Comparison of ENCODE assay signal across 17 cellular contexts in genomic region chr10:78755877-78756455, GRCh38.
DNase-seq lines count a peak whose midpoint lies in the region; ATAC-seq and TF ChIP-seq lines count a peak whose summit lies in the region.
"Had no signal": no experiment of that assay in that cellular context is flagged by ENCODE, and none has a peak within 500 bp of the region (broad histone marks: within the 10 kb centered on the region; RNA-seq: fewer than 3 reads in every experiment).

No MANE protein-coding gene starts in this region.

- no peaks in the 10 kb centered on the region for H3K9me3 ChIP-seq in subcutaneous abdominal adipose tissue (ENCODE audit: control insufficient read depth in 5 of 5, low read length in 5 of 5)
- no peaks in the 10 kb centered on the region for H3K9me3 ChIP-seq in H9 (ENCODE audit: control insufficient read depth, low read depth, low read length)
- H3K9me3 ChIP-seq: ascending aorta, mucosa of descending colon, ovary had no signal

- H3K4me1 ChIP-seq in subcutaneous abdominal adipose tissue (ENCODE audit: control insufficient read depth in 5 of 5, insufficient read depth in 5 of 5, low read length in 5 of 5), result peaks cover 0 to 24% (median 17%) of the 10 kb centered on the region in 5 donors
- no peaks in the 10 kb centered on the region for H3K4me1 ChIP-seq in H9 (ENCODE audit: insufficient read depth, low read length)

- no CpG with 5 or more reads among the region's 3 CpGs for WGBS in H9 (ENCODE audit: extremely low coverage, insufficient read length, low lambda C conversion rate)

- no peak overlapping the region for H2BK20ac ChIP-seq in H9 (ENCODE audit: low read depth, low read length, poor library complexity, severe bottlenecking)

- no peaks in the 10 kb centered on the region for H3K23me2 ChIP-seq in H9 (ENCODE audit: insufficient read length, low read depth, low read length, poor library complexity, severe bottlenecking)

- no peaks in the 10 kb centered on the region for H4K20me1 ChIP-seq in H9 (ENCODE audit: control insufficient read depth, insufficient read depth, insufficient read length)

- H3K4ac ChIP-seq in H9 (ENCODE audit: low read depth, low read length), result no peak overlapping the region

- no peak overlapping the region for H3K18ac ChIP-seq in H9 (ENCODE audit: insufficient read length, low read depth, low read length)

- TF ChIP-seq CTCF in HFFc6 (IDR thresholded peaks at IDR 0.05) (no peak), mesothelial cell of epicardium (IDR thresholded peaks at IDR 0.05; ENCODE audit: unreplicated experiment) (no peak), H9 (conservative IDR thresholded peaks at IDR 0.05) (no peak)

- no peak overlapping the region for H3K56ac ChIP-seq in H9 (ENCODE audit: insufficient read length, low read depth, low read length)

- POLR2A ChIA-PET in activated CD8-positive, alpha-beta T cell treated with anti-CD3 and anti-CD28 coated beads, Interleukin-2, amount 10 ng/mL, durations not matched to agents 7 days and 5 days (lab: Charles Lee), result no interaction called here

- no peak overlapping the region for H2AFZ ChIP-seq in H9 (ENCODE audit: low read length)

- no peaks in the 10 kb centered on the region for H3K79me1 ChIP-seq in H9 (ENCODE audit: insufficient read depth, low read depth, low read length, poor library complexity, severe bottlenecking)

- no peak overlapping the region for H3K4me2 ChIP-seq in H9 (ENCODE audit: insufficient read depth, insufficient read length, low read length)

- H3K9ac ChIP-seq in subcutaneous abdominal adipose tissue (ENCODE audit: low read length in 5 of 5), result no peak overlapping the region
- H3K9ac ChIP-seq in H9 (ENCODE audit: extremely low read depth, insufficient read length, low read length), result no peak overlapping the region

- H3K9me3 Mint-ChIP-seq in HFFc6, result no peaks in the 10 kb centered on the region
- H3K9me3 Mint-ChIP-seq in activated T-helper 1 cell treated with anti-CD3 and anti-CD28 coated beads, Interleukin-12 subunit alpha, Interleukin-12 subunit beta, Interleukin-2, Interleukin-4 antibody, amounts not matched to agents 30 ng/mL and 10 ng/mL and 1 ng/mL, durations not matched to agents 14 hours and 24 hours and 36 hours, result no peaks in the 10 kb centered on the region
- no peaks in the 10 kb centered on the region for H3K9me3 Mint-ChIP-seq in mesothelial cell of epicardium
- no peaks in the 10 kb centered on the region for H3K9me3 Mint-ChIP-seq in H9
- H3K9me3 Mint-ChIP-seq in activated CD8-positive, alpha-beta T cell treated with anti-CD3 and anti-CD28 coated beads, Interleukin-2, amount 10 ng/mL, durations not matched to agents 7 days and 5 days (ENCODE audit: insufficient read depth), result no peaks in the 10 kb centered on the region

- DNase-seq in HFFc6 (no peak), mesothelial cell of epicardium (ENCODE audit: low spot score in 2 of 2, unreplicated experiment in 2 of 2) (no peak), H9 (no peak), SW480 (ENCODE audit: low spot score) (no peak)
- no peak for DNase-seq in activated T-helper 1 cell treated with anti-CD3 and anti-CD28 coated beads, Interleukin-12 subunit alpha, Interleukin-12 subunit beta, Interleukin-2, Interleukin-4 antibody, amounts not matched to agents 30 ng/mL and 10 ng/mL and 1 ng/mL, durations not matched to agents 14 hours and 24 hours and 36 hours (ENCODE audit: low spot score)
- DNase-seq in activated CD8-positive, alpha-beta T cell treated with anti-CD3 and anti-CD28 coated beads, Interleukin-2, amount 10 ng/mL, durations not matched to agents 7 days and 5 days, result no peak
- DNase-seq: activated CD4-positive, alpha-beta T cell treated with anti-CD3 and anti-CD28 coated beads, Interleukin-2, amount 50 U/mL, for 1 hour; activated naive CD4-positive, alpha-beta T cell treated with Interleukin-2 at 50 U/mL for 16 hours; DMS 273 treated with DMSO at 0.1 percent for 48 hours; NCI-H1694 had no signal

- no peak overlapping the region for H3K4me3 Mint-ChIP-seq in HFFc6
- H3K4me3 Mint-ChIP-seq in activated T-helper 1 cell treated with anti-CD3 and anti-CD28 coated beads, Interleukin-12 subunit alpha, Interleukin-12 subunit beta, Interleukin-2, Interleukin-4 antibody, amounts not matched to agents 30 ng/mL and 10 ng/mL and 1 ng/mL, durations not matched to agents 14 hours and 24 hours and 36 hours, result no peak overlapping the region
- H3K4me3 Mint-ChIP-seq in mesothelial cell of epicardium, result no peak overlapping the region
- no peak overlapping the region for H3K4me3 Mint-ChIP-seq in H9
- H3K4me3 Mint-ChIP-seq in activated CD8-positive, alpha-beta T cell treated with anti-CD3 and anti-CD28 coated beads, Interleukin-2, amount 10 ng/mL, durations not matched to agents 7 days and 5 days, result no peak overlapping the region

- H4K91ac ChIP-seq in H9 (ENCODE audit: insufficient read length, low read depth, low read length), result no peak overlapping the region

- H3K36me3 Mint-ChIP-seq in HFFc6 (ENCODE audit: low read depth) (no peaks in the 10 kb centered on the region), mesothelial cell of epicardium (no peaks in the 10 kb centered on the region), H9 (ENCODE audit: insufficient read depth in 1 of 3, low read depth in 3 of 3) (no peaks in the 10 kb centered on the region)
- no peaks in the 10 kb centered on the region for H3K36me3 Mint-ChIP-seq in activated T-helper 1 cell treated with anti-CD3 and anti-CD28 coated beads, Interleukin-12 subunit alpha, Interleukin-12 subunit beta, Interleukin-2, Interleukin-4 antibody, amounts not matched to agents 30 ng/mL and 10 ng/mL and 1 ng/mL, durations not matched to agents 14 hours and 24 hours and 36 hours (ENCODE audit: low read depth)
- no peaks in the 10 kb centered on the region for H3K36me3 Mint-ChIP-seq in activated CD8-positive, alpha-beta T cell treated with anti-CD3 and anti-CD28 coated beads, Interleukin-2, amount 10 ng/mL, durations not matched to agents 7 days and 5 days (ENCODE audit: low read depth)

- H4K5ac ChIP-seq in H9 (ENCODE audit: insufficient read length, low read depth, low read length), result no peak overlapping the region

- no peak overlapping the region for H2BK12ac ChIP-seq in H9 (ENCODE audit: insufficient read length, low read depth, low read length)

- no peak overlapping the region for H2BK5ac ChIP-seq in H9 (ENCODE audit: insufficient read length, low read length)

- no peak overlapping the region for H3T11ph ChIP-seq in H9 (ENCODE audit: low read length)

- H3K36me3 ChIP-seq in subcutaneous abdominal adipose tissue (ENCODE audit: control insufficient read depth in 5 of 5, insufficient read depth in 5 of 5, low read length in 5 of 5), result no peaks in the 10 kb centered on the region
- H3K36me3 ChIP-seq: ascending aorta, ovary had no signal

- CTCF ChIA-PET in activated CD8-positive, alpha-beta T cell treated with anti-CD3 and anti-CD28 coated beads, Interleukin-2, amount 10 ng/mL, durations not matched to agents 7 days and 5 days (lab: Charles Lee), result interaction anchor here (0.7 to 0.9 kb wide), 2 partner anchors 13 to 439 kb away, joined by 3 read pairs; no protein-coding TSS in a partner anchor

- H2BK120ac ChIP-seq in H9 (ENCODE audit: low read depth, low read length, poor library complexity, severe bottlenecking), result no peak overlapping the region

- peak overlapping the region; percentile 93; the same call in 1 of the 2 replicates for H3K27ac Mint-ChIP-seq in HFFc6
- H3K27ac Mint-ChIP-seq in activated T-helper 1 cell treated with anti-CD3 and anti-CD28 coated beads, Interleukin-12 subunit alpha, Interleukin-12 subunit beta, Interleukin-2, Interleukin-4 antibody, amounts not matched to agents 30 ng/mL and 10 ng/mL and 1 ng/mL, durations not matched to agents 14 hours and 24 hours and 36 hours, result peak overlapping the region; percentile 6
- H3K27ac Mint-ChIP-seq in mesothelial cell of epicardium, result peak overlapping the region; percentile 89
- H3K27ac Mint-ChIP-seq in H9, result peak overlapping the region in 1 of 3 experiments; percentile 27; a peak in 1 of 7 replicates
- no peak overlapping the region for H3K27ac Mint-ChIP-seq in activated CD8-positive, alpha-beta T cell treated with anti-CD3 and anti-CD28 coated beads, Interleukin-2, amount 10 ng/mL, durations not matched to agents 7 days and 5 days

- no peaks in the 10 kb centered on the region for H3K79me2 ChIP-seq in H9 (ENCODE audit: insufficient read depth, low read length)

- H3K27ac ChIP-seq in subcutaneous abdominal adipose tissue (ENCODE audit: low read depth, low read length) (peak overlapping the region; percentile 14), H9 (ENCODE audit: insufficient read length, low read depth, low read length) (no peak overlapping the region)
- H3K27ac ChIP-seq: foreskin keratinocyte, ovary had no signal

- ATAC-seq in HG03280 (IDR thresholded peaks at IDR 0.05; ENCODE audit: unreplicated experiment), result no peak
- ATAC-seq in activated CD8-positive, alpha-beta T cell treated with anti-CD3 and anti-CD28 coated beads, Interleukin-2, amount 10 ng/mL, durations not matched to agents 7 days and 5 days, result no peak

- H3K14ac ChIP-seq in H9 (ENCODE audit: insufficient read depth, low read length), result no peak overlapping the region

- no peak overlapping the region for H2BK15ac ChIP-seq in H9 (ENCODE audit: low read depth, low read length)

- H3K27me3 ChIP-seq in subcutaneous abdominal adipose tissue (ENCODE audit: control insufficient read depth in 5 of 5, insufficient read depth in 4 of 5, low read length in 5 of 5) (peaks cover 0 to 13% (median 4%) of the 10 kb centered on the region in 5 donors), H9 (ENCODE audit: insufficient read depth, low read length) (no peaks in the 10 kb centered on the region; the same call in 1 of the 2 replicates)
- H3K27me3 ChIP-seq: ascending aorta, ovary had no signal

- intact Hi-C loops in activated T-helper 1 cell treated with anti-CD3 and anti-CD28 coated beads, Interleukin-12 subunit alpha, Interleukin-12 subunit beta, Interleukin-2, Interleukin-4 antibody, amounts not matched to agents 30 ng/mL and 10 ng/mL and 1 ng/mL, durations not matched to agents 14 hours and 24 hours and 36 hours (cut with micrococcal nuclease), result no loop called here

- no peak overlapping the region for H3K4me3 ChIP-seq in subcutaneous abdominal adipose tissue (ENCODE audit: low read depth in 1 of 5, low read length in 5 of 5)
- H3K4me3 ChIP-seq: ascending aorta, coronary artery, mucosa of descending colon, ovary had no signal

- H3K27me3 Mint-ChIP-seq in HFFc6 (ENCODE audit: insufficient read depth), result peaks cover 22% of the 10 kb centered on the region
- peaks cover 6% of the 10 kb centered on the region for H3K27me3 Mint-ChIP-seq in activated T-helper 1 cell treated with anti-CD3 and anti-CD28 coated beads, Interleukin-12 subunit alpha, Interleukin-12 subunit beta, Interleukin-2, Interleukin-4 antibody, amounts not matched to agents 30 ng/mL and 10 ng/mL and 1 ng/mL, durations not matched to agents 14 hours and 24 hours and 36 hours (ENCODE audit: insufficient read depth)
- no peaks in the 10 kb centered on the region for H3K27me3 Mint-ChIP-seq in mesothelial cell of epicardium (ENCODE audit: low read depth)
- H3K27me3 Mint-ChIP-seq in H9 (ENCODE audit: low read depth), result peaks cover 37% of the 10 kb centered on the region
- H3K27me3 Mint-ChIP-seq in activated CD8-positive, alpha-beta T cell treated with anti-CD3 and anti-CD28 coated beads, Interleukin-2, amount 10 ng/mL, durations not matched to agents 7 days and 5 days (ENCODE audit: low read depth), result peaks cover 21% of the 10 kb centered on the region

- H3K23ac ChIP-seq in H9 (ENCODE audit: insufficient read length, low read depth, low read length), result no peak overlapping the region

- no peak overlapping the region for H2AK5ac ChIP-seq in H9 (ENCODE audit: insufficient read length, low read length)

- no peak overlapping the region for H4K8ac ChIP-seq in H9 (replicated peaks; ENCODE audit: insufficient read length, low read depth, low read length)

- peaks cover 53% of the 10 kb centered on the region for H3K4me1 Mint-ChIP-seq in HFFc6 (ENCODE audit: low read depth)
- H3K4me1 Mint-ChIP-seq in activated T-helper 1 cell treated with anti-CD3 and anti-CD28 coated beads, Interleukin-12 subunit alpha, Interleukin-12 subunit beta, Interleukin-2, Interleukin-4 antibody, amounts not matched to agents 30 ng/mL and 10 ng/mL and 1 ng/mL, durations not matched to agents 14 hours and 24 hours and 36 hours (ENCODE audit: low read depth), result peaks cover 16% of the 10 kb centered on the region
- peaks cover 43% of the 10 kb centered on the region for H3K4me1 Mint-ChIP-seq in mesothelial cell of epicardium
- peaks cover 38 to 41% of the 10 kb centered on the region in 2 experiments for H3K4me1 Mint-ChIP-seq in H9
- peaks cover 8% of the 10 kb centered on the region for H3K4me1 Mint-ChIP-seq in activated CD8-positive, alpha-beta T cell treated with anti-CD3 and anti-CD28 coated beads, Interleukin-2, amount 10 ng/mL, durations not matched to agents 7 days and 5 days (ENCODE audit: low read depth)
